8 cellular contexts compared by ENCODE assay signal in genomic region chr16:57801856-57802634, GRCh38. TPM values are rescaled to one million over a fixed set of nuclear protein-coding genes. Genes with fewer than 3 reads are reported as not detected.
A peak's percentile ranks its signal among the peaks of the same experiment; 100 is the strongest.
DNase-seq lines count a peak whose midpoint lies in the region; ATAC-seq and TF ChIP-seq lines count a peak whose summit lies in the region.

TSS of gene KIFC3 (minus strand) at chr16:57802491. CDS start at chr16:57798243, 4,248 bp downstream.

- no peaks in the 10 kb centered on the region for H3K27me3 ChIP-seq in osteoblast (ENCODE audit: insufficient read depth, low read length)

- peaks cover 27% of the 10 kb centered on the region for H3K4me1 Mint-ChIP-seq in activated naive CD8-positive, alpha-beta T cell treated with anti-CD3 and anti-CD28 coated beads, Interleukin-2, amount 10 ng/mL, durations not matched to agents 7 days and 5 days

- peaks cover 8% of the 10 kb centered on the region for H3K36me3 ChIP-seq in osteoblast (ENCODE audit: insufficient read depth, low read length)

- intact Hi-C loops in Right ventricle myocardium inferior (cut with DNase I) = loop anchor here (2.0 kb wide), 1 partner anchor 43 kb away; no protein-coding TSS in a partner anchor

- H3K36me3 Mint-ChIP-seq in activated naive CD8-positive, alpha-beta T cell treated with anti-CD3 and anti-CD28 coated beads, Interleukin-2, amount 10 ng/mL, durations not matched to agents 7 days and 5 days = no peaks in the 10 kb centered on the region

- H2AFZ ChIP-seq in osteoblast (ENCODE audit: low read length) = peak within 1 kb of the TSS; percentile 82

- POLR2A ChIA-PET in activated naive CD8-positive, alpha-beta T cell treated with anti-CD3 and anti-CD28 coated beads, Interleukin-2, amount 10 ng/mL, durations not matched to agents 7 days and 5 days (lab: Charles Lee) = no interaction called here

- DNase-seq in C1 segment of cervical spinal cord (lab: John Stamatoyannopoulos, UW) (peak in 8 of 14 donors; percentile 25 to 84 (median 66)), SW 1271 (lab: John Stamatoyannopoulos, UW) (peak; percentile 40 to 48), Right ventricle myocardium inferior (ENCODE audit: missing footprints) (peak; percentile 93), osteoblast (ENCODE audit: insufficient read length, low spot score, missing footprints) (peak; percentile 98), substantia nigra (lab: John Stamatoyannopoulos, UW) (peak in 41 of 49 donors; percentile 31 to 91 (median 79))
- DNase-seq in activated naive CD8-positive, alpha-beta T cell treated with anti-CD3 and anti-CD28 coated beads, Interleukin-2, amount 10 ng/mL, durations not matched to agents 7 days and 5 days = peak; percentile 80

- H3K27ac Mint-ChIP-seq in activated naive CD8-positive, alpha-beta T cell treated with anti-CD3 and anti-CD28 coated beads, Interleukin-2, amount 10 ng/mL, durations not matched to agents 7 days and 5 days = peak within 1 kb of the TSS; percentile 74

- peaks cover 66% of the 10 kb centered on the region for H3K27me3 Mint-ChIP-seq in activated naive CD8-positive, alpha-beta T cell treated with anti-CD3 and anti-CD28 coated beads, Interleukin-2, amount 10 ng/mL, durations not matched to agents 7 days and 5 days

- peaks cover 46% of the 10 kb centered on the region for H3K79me2 ChIP-seq in osteoblast (ENCODE audit: insufficient read depth, low read length)

- H3K4me3 Mint-ChIP-seq in activated naive CD8-positive, alpha-beta T cell treated with anti-CD3 and anti-CD28 coated beads, Interleukin-2, amount 10 ng/mL, durations not matched to agents 7 days and 5 days = peak within 1 kb of the TSS; percentile 89

- H4K20me1 ChIP-seq in osteoblast (ENCODE audit: insufficient read depth, low read length) = peaks cover 29% of the 10 kb centered on the region

- H3K4me2 ChIP-seq in osteoblast (ENCODE audit: insufficient read depth, low read length) = peak within 1 kb of the TSS; percentile 97

- H3K4me3 ChIP-seq in osteoblast (ENCODE audit: insufficient read depth, low read length) = peak within 1 kb of the TSS; percentile 88

- no peaks in the 10 kb centered on the region for H3K9me3 Mint-ChIP-seq in activated naive CD8-positive, alpha-beta T cell treated with anti-CD3 and anti-CD28 coated beads, Interleukin-2, amount 10 ng/mL, durations not matched to agents 7 days and 5 days

- H3K27ac ChIP-seq in osteoblast (ENCODE audit: low read depth, low read length) = peak within 1 kb of the TSS; percentile 81
- H3K27ac ChIP-seq in substantia nigra (ENCODE audit: low read depth, low read length, poor library complexity, severe bottlenecking) = peak within 1 kb of the TSS; percentile 81

- no peaks in the 10 kb centered on the region for H3K9me3 ChIP-seq in osteoblast (ENCODE audit: low read depth, low read length)

- H3K4me1 ChIP-seq in osteoblast (ENCODE audit: insufficient read depth, low read length) = peaks cover 23% of the 10 kb centered on the region

- TF ChIP-seq CTCF in osteoblast (IDR thresholded peaks at IDR 0.05; ENCODE audit: extremely low read depth, low read depth, low read length) = no peak

- ATAC-seq in HG02798 (IDR thresholded peaks at IDR 0.05; ENCODE audit: poor library complexity, unreplicated experiment) (peak; percentile 39), Right ventricle myocardium inferior (peak; percentile 46), HG03097 (IDR thresholded peaks at IDR 0.05; ENCODE audit: low FRiP score, unreplicated experiment) (no peak)
- peak; percentile 74 for ATAC-seq in activated naive CD8-positive, alpha-beta T cell treated with anti-CD3 and anti-CD28 coated beads, Interleukin-2, amount 10 ng/mL, durations not matched to agents 7 days and 5 days (ENCODE audit: low read depth)

RNA-seq across cellular contexts. Expression of gene KIFC3, which starts in this region (rescaled TPM):
- total RNA-seq in activated naive CD8-positive, alpha-beta T cell treated with anti-CD3 and anti-CD28 coated beads, Interleukin-2, amount 10 ng/mL, durations not matched to agents 7 days and 5 days = 1 to 10 TPM; 1.1 to 1.9 TPM
- total RNA-seq in Right ventricle myocardium inferior (55.3 TPM), osteoblast (40.5 and 41.0 TPM in 2 replicates)

Comparison
In these comparisons a context has a peak if more than half of its experiments do, and no peak if none do; other contexts are left out.
1. RNA of gene KIFC3 (total RNA-seq): 55.3 TPM in Right ventricle myocardium inferior (single experiment) and 40.5 to 41.0 TPM in osteoblast; 1.1 to 1.9 TPM in activated naive CD8-positive, alpha-beta T cell treated with anti-CD3 and anti-CD28 coated beads, Interleukin-2, amount 10 ng/mL, durations not matched to agents 7 days and 5 days; every median in the first group is over 10 times any median in the second.
2. DNase-seq: peak in every context shown above with its lines; median percentile 98 in osteoblast; 93 in Right ventricle myocardium inferior; 80 in activated naive CD8-positive, alpha-beta T cell treated with anti-CD3 and anti-CD28 coated beads, Interleukin-2, amount 10 ng/mL, durations not matched to agents 7 days and 5 days; 79 in substantia nigra; 66 in C1 segment of cervical spinal cord; 44 in SW 1271.